In the genomic region with DNA sequence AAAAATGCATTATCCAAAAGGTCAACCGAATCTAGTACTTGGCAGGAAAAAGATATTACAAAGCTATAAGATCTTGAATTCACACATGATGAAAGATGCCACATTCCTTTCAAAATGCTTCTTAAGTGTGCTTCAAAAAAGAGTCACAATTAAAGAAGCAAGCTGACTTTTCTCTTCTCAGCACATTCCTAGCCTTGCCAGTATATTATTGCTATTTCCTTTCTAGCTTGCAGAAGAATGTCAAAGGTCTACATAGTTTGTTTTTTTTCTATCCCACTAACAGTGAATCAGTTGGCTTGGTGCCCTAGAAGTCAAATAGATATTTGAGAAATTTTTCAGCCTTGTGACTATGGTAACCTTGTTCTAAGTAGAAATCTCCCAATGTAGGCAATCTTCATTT, we compare ENCODE assay signal across 9 cellular contexts. TPM values are rescaled to one million over a fixed set of nuclear protein-coding genes. Genes with fewer than 3 reads are reported as not detected.
A peak's percentile ranks its signal among the peaks of the same experiment; 100 is the strongest.
DNase-seq lines count a peak whose midpoint lies in the region; ATAC-seq and TF ChIP-seq lines count a peak whose summit lies in the region.
"Had no signal": no experiment of that assay in that cellular context is flagged by ENCODE, and none has a peak within 500 bp of the region (broad histone marks: within the 10 kb centered on the region; RNA-seq: fewer than 3 reads in every experiment).

No MANE protein-coding gene starts in this region.

- peaks cover 38% of the 10 kb centered on the region for H3K4me1 Mint-ChIP-seq in neural progenitor cell
- H3K4me1 Mint-ChIP-seq in CD4-positive, alpha-beta T cell (ENCODE audit: low read depth): no peaks in the 10 kb centered on the region

- no TSS peak for BruUV-seq in PC-9 (replicated peaks; lab: Mats Ljungman, UMichigan)

- no peak for ATAC-seq in aorta (ENCODE audit: low FRiP score)
- no peak for ATAC-seq in left lobe of liver
- ATAC-seq in CD4-positive, alpha-beta T cell (ENCODE audit: poor library complexity): no peak
- ATAC-seq: right cardiac atrium had no signal

- no peak for TF ChIP-seq EP300 in sigmoid colon (IDR thresholded peaks at IDR 0.05)

- intact Hi-C loops in PC-9 (cut with micrococcal nuclease; ENCODE audit: unreplicated experiment) (no loop called here), aorta (cut with DNase I) (no loop called here), sigmoid colon (cut with DNase I) (no loop called here)
- intact Hi-C loops in CD4-positive, alpha-beta T cell (cut with DNase I, micrococcal nuclease): no loop called here

- H3K36me3 ChIP-seq in PC-9 (ENCODE audit: low read depth) (no peaks in the 10 kb centered on the region), neural progenitor cell (no peaks in the 10 kb centered on the region), aorta (ENCODE audit: control insufficient read depth in 1 of 2, insufficient read depth in 2 of 2, low read length in 1 of 2) (no peaks in the 10 kb centered on the region), sigmoid colon (no peaks in the 10 kb centered on the region)

- H3K4me2 ChIP-seq in PC-9: peak overlapping the region; percentile 59
- no peak overlapping the region for H3K4me2 ChIP-seq in neural progenitor cell

- H4K20me1 ChIP-seq in PC-9 (ENCODE audit: insufficient read depth) (no peaks in the 10 kb centered on the region), neural progenitor cell (ENCODE audit: low read depth) (no peaks in the 10 kb centered on the region)

- no peak overlapping the region for H3K27ac Mint-ChIP-seq in neural progenitor cell
- no peak overlapping the region for H3K27ac Mint-ChIP-seq in CD4-positive, alpha-beta T cell

- H3K36me3 Mint-ChIP-seq in neural progenitor cell: peaks cover 2% of the 10 kb centered on the region
- H3K36me3 Mint-ChIP-seq in CD4-positive, alpha-beta T cell (ENCODE audit: low read depth): no peaks in the 10 kb centered on the region

- H3F3A ChIP-seq in PC-9 (ENCODE audit: insufficient read depth, low read depth): 0 out of 2 replicates have a peak, but pooled peaks cover 5% of the 10 kb centered on the region
- peaks cover 3% of the 10 kb centered on the region for H3F3A ChIP-seq in neural progenitor cell (ENCODE audit: low read depth)

- peak overlapping the region; percentile 73 for H3K27ac ChIP-seq in PC-9
- H3K27ac ChIP-seq in neural progenitor cell: no peak overlapping the region
- no peak overlapping the region for H3K27ac ChIP-seq in aorta (ENCODE audit: low read depth in 1 of 2, low read length in 2 of 2)
- H3K27ac ChIP-seq in sigmoid colon: no peak overlapping the region
- H3K27ac ChIP-seq in CD4-positive, alpha-beta T cell (ENCODE audit: low read depth, low read length): no peak overlapping the region

- peaks cover 21% of the 10 kb centered on the region for H3K4me1 ChIP-seq in PC-9 (replicated peaks; ENCODE audit: insufficient read depth)
- H3K4me1 ChIP-seq in neural progenitor cell: peaks cover 39% of the 10 kb centered on the region
- H3K4me1 ChIP-seq in aorta (ENCODE audit: control insufficient read depth in 1 of 2, insufficient read depth in 2 of 2, low read length in 2 of 2): no peaks in the 10 kb centered on the region
- no peaks in the 10 kb centered on the region for H3K4me1 ChIP-seq in sigmoid colon

- CTCF ChIA-PET in PC-9 (lab: Charles Lee): no interaction called here
- CTCF ChIA-PET in CD4-positive, alpha-beta T cell (lab: Charles Lee): no interaction called here

- 18 to 22% methylated on average over 1 of the region's 1 CpG for WGBS in aorta, 2 donors
- 33 to 55% methylated on average over 1 of the region's 1 CpG for WGBS in sigmoid colon, 2 donors

- no peaks in the 10 kb centered on the region for H3K27me3 Mint-ChIP-seq in neural progenitor cell (ENCODE audit: insufficient read depth, low read depth)
- no peaks in the 10 kb centered on the region for H3K27me3 Mint-ChIP-seq in CD4-positive, alpha-beta T cell

- no peak overlapping the region for H3K9ac ChIP-seq in neural progenitor cell

- H3K9me3 ChIP-seq in PC-9 (ENCODE audit: insufficient read depth, low read depth): no peaks in the 10 kb centered on the region
- no peaks in the 10 kb centered on the region for H3K9me3 ChIP-seq in neural progenitor cell (ENCODE audit: low read depth)
- H3K9me3 ChIP-seq in aorta (ENCODE audit: control insufficient read depth, low read length): no peaks in the 10 kb centered on the region
- H3K9me3 ChIP-seq in sigmoid colon: no peaks in the 10 kb centered on the region
- peaks cover 8% of the 10 kb centered on the region for H3K9me3 ChIP-seq in CD4-positive, alpha-beta T cell (ENCODE audit: control insufficient read depth, low read length)

- peak; percentile 96 for DNase-seq in AG10803 (ENCODE audit: low read depth)
- peak in 1 of 2 experiments; percentile 83 for DNase-seq in PC-9
- DNase-seq in epithelial cell of esophagus (ENCODE audit: low read depth): peak; percentile 61
- DNase-seq in neural progenitor cell (ENCODE audit: low spot score): no peak
- DNase-seq in aorta: no peak
- no peak for DNase-seq in sigmoid colon
- DNase-seq in left lobe of liver (ENCODE audit: low spot score): no peak
- DNase-seq in CD4-positive, alpha-beta T cell: no peak
- DNase-seq: right cardiac atrium had no signal

- H3K9me3 Mint-ChIP-seq in neural progenitor cell: no peaks in the 10 kb centered on the region
- peaks cover 14% of the 10 kb centered on the region for H3K9me3 Mint-ChIP-seq in CD4-positive, alpha-beta T cell

- POLR2A ChIA-PET in PC-9 (lab: Charles Lee; ENCODE audit: unreplicated experiment): no interaction called here
- POLR2A ChIA-PET in CD4-positive, alpha-beta T cell (lab: Charles Lee): no interaction called here

- H2AFZ ChIP-seq in PC-9 (no peak overlapping the region; the same call in 1 of the 2 replicates), neural progenitor cell (replicated peaks) (peak overlapping the region; percentile 26)

- no peak overlapping the region for H3K4me3 ChIP-seq in AG10803 (ENCODE audit: low read length)
- H3K4me3 ChIP-seq in PC-9: peak overlapping the region; percentile 4; the same call in 1 of the 2 replicates
- no peak overlapping the region for H3K4me3 ChIP-seq in epithelial cell of esophagus (ENCODE audit: low read length)
- H3K4me3 ChIP-seq in neural progenitor cell: no peak overlapping the region
- H3K4me3 ChIP-seq in aorta (ENCODE audit: low read length in 2 of 2): no peak overlapping the region
- no peak overlapping the region for H3K4me3 ChIP-seq in sigmoid colon

- no peak for TF ChIP-seq POLR2A in sigmoid colon (IDR thresholded peaks at IDR 0.05)

- H3K27me3 ChIP-seq in PC-9 (ENCODE audit: insufficient read depth, low read depth): no peaks in the 10 kb centered on the region
- no peaks in the 10 kb centered on the region for H3K27me3 ChIP-seq in neural progenitor cell
- no peaks in the 10 kb centered on the region for H3K27me3 ChIP-seq in aorta (ENCODE audit: control insufficient read depth in 1 of 2, insufficient read depth in 2 of 2, low read length in 1 of 2)
- no peaks in the 10 kb centered on the region for H3K27me3 ChIP-seq in sigmoid colon
- no peaks in the 10 kb centered on the region for H3K27me3 ChIP-seq in CD4-positive, alpha-beta T cell (ENCODE audit: control insufficient read depth, insufficient read depth, low read length)

- TF ChIP-seq CTCF in AG10803 (conservative IDR thresholded peaks at IDR 0.05; ENCODE audit: low read length): no peak
- TF ChIP-seq CTCF in PC-9 (conservative IDR thresholded peaks at IDR 0.05): no peak
- no peak for TF ChIP-seq CTCF in epithelial cell of esophagus (IDR thresholded peaks at IDR 0.05; ENCODE audit: insufficient read depth, low read depth, low read length, missing control alignments)
- TF ChIP-seq CTCF in neural progenitor cell (IDR thresholded peaks at IDR 0.05): no peak
- no peak for TF ChIP-seq CTCF in sigmoid colon (IDR thresholded peaks at IDR 0.05)
- TF ChIP-seq CTCF in CD4-positive, alpha-beta T cell (IDR thresholded peaks at IDR 0.05): no peak

- H3K4me3 Mint-ChIP-seq in neural progenitor cell: no peak overlapping the region
- H3K4me3 Mint-ChIP-seq in CD4-positive, alpha-beta T cell: no peak overlapping the region

- H3K79me2 ChIP-seq in PC-9 (ENCODE audit: low read depth): no peaks in the 10 kb centered on the region
- no peaks in the 10 kb centered on the region for H3K79me2 ChIP-seq in neural progenitor cell (ENCODE audit: low read depth)

- no peaks in the 10 kb centered on the region for H3K9me2 ChIP-seq in PC-9 (ENCODE audit: insufficient read depth)

RNA-seq across cellular contexts. Expression of a gene that starts 56.8 kb away (rescaled TPM):
- total RNA-seq in PC-9 (2021) (not detected in 2 replicates), neural progenitor cell (ENCODE audit: low replicate concordance) (0.54 and 0.56 TPM in 2 replicates), aorta (10 to 100 TPM in 1 of 2 donors, 1 to 10 TPM in 1; 7.5 to 37.9 TPM), sigmoid colon (1 to 10 TPM; 1.5 to 2.9 (median 2.3) TPM), left lobe of liver (1.3 TPM)
- polyA plus RNA-seq in aorta (1 to 10 TPM in 1 of 2 donors, under 1 TPM in 1; 0.75 to 1.2 TPM), sigmoid colon (under 1 TPM in 2 of 3 donors, not detected in 1; under 0.01 to 0.35 TPM)
- not detected for total RNA-seq in CD4-positive, alpha-beta T cell

Comparison
In these comparisons a context has a peak if more than half of its experiments do, and no peak if none do; other contexts are left out.
1. DNase-seq: peak in AG10803 (single experiment) and epithelial cell of esophagus (single experiment); none in neural progenitor cell (single experiment), aorta (0 of 2), sigmoid colon (single experiment), left lobe of liver (single experiment) and CD4-positive, alpha-beta T cell (0 of 10).